Comparison of ENCODE assay signal across 26 cellular contexts in the genomic region with DNA sequence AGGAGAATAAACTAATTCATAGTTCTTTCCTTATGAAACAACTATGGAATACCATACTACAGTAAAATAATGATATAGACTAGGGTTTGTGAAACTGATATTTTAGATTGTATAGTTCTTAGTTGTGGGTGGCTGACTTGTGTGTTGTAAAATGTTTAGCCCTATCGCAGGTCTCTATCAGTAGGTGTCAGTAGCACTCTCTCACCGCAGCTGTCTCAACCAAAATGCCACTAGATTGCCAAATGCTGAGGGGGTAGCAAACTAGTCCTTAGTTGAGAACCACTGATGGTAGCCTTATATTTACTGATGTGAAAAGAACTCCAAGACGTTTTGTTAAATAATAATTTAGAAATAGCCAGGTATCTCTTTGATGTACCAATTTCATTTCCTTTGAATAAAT. TPM values are rescaled to one million over a fixed set of nuclear protein-coding genes. Genes with fewer than 3 reads are reported as not detected.
DNase-seq lines count a peak whose midpoint lies in the region; ATAC-seq and TF ChIP-seq lines count a peak whose summit lies in the region.
"Had no signal": no experiment of that assay in that cellular context is flagged by ENCODE, and none has a peak within 500 bp of the region (broad histone marks: within the 10 kb centered on the region; RNA-seq: fewer than 3 reads in every experiment).

No MANE protein-coding gene starts in this region.

- H3K36me3 Mint-ChIP-seq in natural killer cell: no peaks in the 10 kb centered on the region
- no peaks in the 10 kb centered on the region for H3K36me3 Mint-ChIP-seq in natural killer cell treated with Interleukin-12 subunit alpha and Interleukin-12 subunit beta and Interleukin-15 and Interleukin-18, amount 100 ng/mL, for 72 hours
- H3K36me3 Mint-ChIP-seq in naive thymus-derived CD4-positive, alpha-beta T cell: no peaks in the 10 kb centered on the region
- H3K36me3 Mint-ChIP-seq: stimulated activated memory B cell treated with anti-CD40 and anti-IgM and Interleukin-4, amounts not matched to agents 10 μg/mL and 1 μg/mL and 100 μg/mL, for 72 hours had no signal

- no peaks in the 10 kb centered on the region for H4K20me1 ChIP-seq in hepatocyte (ENCODE audit: insufficient read depth, poor library complexity, severe bottlenecking)

- TF ChIP-seq CTCF in natural killer cell (IDR thresholded peaks at IDR 0.05) (no peak), VCaP (conservative IDR thresholded peaks at IDR 0.05) (peak; percentile 31), hepatocyte (IDR thresholded peaks at IDR 0.05; ENCODE audit: poor library complexity) (no peak)

- no peaks in the 10 kb centered on the region for H3K9me3 ChIP-seq in naive thymus-derived CD4-positive, alpha-beta T cell (ENCODE audit: control insufficient read depth in 2 of 3, low read length in 3 of 3)
- H3K9me3 ChIP-seq in hepatocyte (ENCODE audit: low read depth): no peaks in the 10 kb centered on the region
- H3K9me3 ChIP-seq: esophagus squamous epithelium, gastroesophageal sphincter had no signal

- no peak overlapping the region for H3K4me2 ChIP-seq in hepatocyte

- intact Hi-C loops in natural killer cell (cut with micrococcal nuclease): no loop called here
- intact Hi-C loops in naive thymus-derived CD4-positive, alpha-beta T cell (cut with micrococcal nuclease): no loop called here

- H3K4me3 Mint-ChIP-seq in natural killer cell: no peak overlapping the region
- H3K4me3 Mint-ChIP-seq in natural killer cell treated with Interleukin-12 subunit alpha and Interleukin-12 subunit beta and Interleukin-15 and Interleukin-18, amount 100 ng/mL, for 72 hours: no peak overlapping the region
- H3K4me3 Mint-ChIP-seq in naive thymus-derived CD4-positive, alpha-beta T cell: no peak overlapping the region
- H3K4me3 Mint-ChIP-seq: stimulated activated memory B cell treated with anti-CD40 and anti-IgM and Interleukin-4, amounts not matched to agents 10 μg/mL and 1 μg/mL and 100 μg/mL, for 72 hours had no signal

- no peak overlapping the region for H2AFZ ChIP-seq in hepatocyte

- POLR2A ChIA-PET in naive thymus-derived CD4-positive, alpha-beta T cell (lab: Charles Lee): no interaction called here

- no peak for DNase-seq in natural killer cell
- no peak for DNase-seq in natural killer cell treated with Interleukin-12 subunit alpha and Interleukin-12 subunit beta and Interleukin-15 and Interleukin-18, amount 100 ng/mL, for 72 hours (ENCODE audit: low spot score)
- peak; percentile 13 for DNase-seq in NAMALWA (ENCODE audit: low spot score)
- DNase-seq in naive thymus-derived CD4-positive, alpha-beta T cell: no peak
- no peak for DNase-seq in hepatocyte (ENCODE audit: low spot score)
- DNase-seq in DMS53 treated with DMSO at 0.1 percent for 48 hours (lab: John Stamatoyannopoulos, UW; ENCODE audit: unreplicated experiment): no peak
- DNase-seq: activated CD4-positive, alpha-beta T cell treated with anti-CD3 and anti-CD28 coated beads, Interleukin-2, amount 50 U/mL, for 4 hours; activated gamma-delta T cell; brain microvascular endothelial cell; Calu3; effector memory CD4-positive, alpha-beta T cell; esophagus squamous epithelium; NCI-H146; NCI-H2227 treated with DMSO at 0.1 percent for 48 hours; nucleus accumbens; small intestine; stimulated activated CD4-positive, alpha-beta T cell treated with anti-CD3 and anti-CD28 coated beads, Interleukin-2, amount 100 ng/mL, for 24 hours; WERI-Rb-1 had no signal

- no peaks in the 10 kb centered on the region for H3K9me2 ChIP-seq in hepatocyte (replicated peaks; ENCODE audit: insufficient read depth)

- H3K27ac ChIP-seq in VCaP: no peak overlapping the region
- no peak overlapping the region for H3K27ac ChIP-seq in naive thymus-derived CD4-positive, alpha-beta T cell (ENCODE audit: low read depth, low read length)
- H3K27ac ChIP-seq in hepatocyte: no peak overlapping the region
- H3K27ac ChIP-seq: brain microvascular endothelial cell, C4-2B, esophagus squamous epithelium, gastroesophageal sphincter, WERI-Rb-1 had no signal

- no peak overlapping the region for H3K27ac Mint-ChIP-seq in natural killer cell
- no peak overlapping the region for H3K27ac Mint-ChIP-seq in natural killer cell treated with Interleukin-12 subunit alpha and Interleukin-12 subunit beta and Interleukin-15 and Interleukin-18, amount 100 ng/mL, for 72 hours
- no peak overlapping the region for H3K27ac Mint-ChIP-seq in naive thymus-derived CD4-positive, alpha-beta T cell
- H3K27ac Mint-ChIP-seq: stimulated activated memory B cell treated with anti-CD40 and anti-IgM and Interleukin-4, amounts not matched to agents 10 μg/mL and 1 μg/mL and 100 μg/mL, for 72 hours had no signal

- ATAC-seq in natural killer cell (peak; percentile 47 to 86 (median 57)), HG03521 (IDR thresholded peaks at IDR 0.05; ENCODE audit: unreplicated experiment) (no peak)
- ATAC-seq in natural killer cell treated with Interleukin-12 subunit alpha and Interleukin-12 subunit beta and Interleukin-15 and Interleukin-18, amount 100 ng/mL, for 72 hours: no peak
- peak; percentile 48 for ATAC-seq in naive thymus-derived CD4-positive, alpha-beta T cell
- ATAC-seq: gastroesophageal sphincter; stimulated activated memory B cell treated with anti-CD40 and anti-IgM and Interleukin-4, amounts not matched to agents 10 μg/mL and 1 μg/mL and 100 μg/mL, for 72 hours had no signal

- H3K79me2 ChIP-seq in hepatocyte: no peaks in the 10 kb centered on the region

- H3K4me3 ChIP-seq in naive thymus-derived CD4-positive, alpha-beta T cell (ENCODE audit: low read length): no peak overlapping the region
- H3K4me3 ChIP-seq in hepatocyte: no peak overlapping the region
- H3K4me3 ChIP-seq: esophagus squamous epithelium, gastroesophageal sphincter had no signal

- H3K27me3 Mint-ChIP-seq in natural killer cell (ENCODE audit: low read depth in 2 of 2): peaks cover 3 to 24% of the 10 kb centered on the region in 2 donors
- H3K27me3 Mint-ChIP-seq in natural killer cell treated with Interleukin-12 subunit alpha and Interleukin-12 subunit beta and Interleukin-15 and Interleukin-18, amount 100 ng/mL, for 72 hours: peaks cover 0 to 14% of the 10 kb centered on the region in 2 donors
- peaks cover 0 to 18% (median 9%) of the 10 kb centered on the region in 5 donors for H3K27me3 Mint-ChIP-seq in naive thymus-derived CD4-positive, alpha-beta T cell
- H3K27me3 Mint-ChIP-seq: stimulated activated memory B cell treated with anti-CD40 and anti-IgM and Interleukin-4, amounts not matched to agents 10 μg/mL and 1 μg/mL and 100 μg/mL, for 72 hours had no signal

- no peaks in the 10 kb centered on the region for H3K36me3 ChIP-seq in naive thymus-derived CD4-positive, alpha-beta T cell (ENCODE audit: control insufficient read depth in 2 of 3, insufficient read depth in 3 of 3, low read length in 3 of 3)
- no peaks in the 10 kb centered on the region for H3K36me3 ChIP-seq in hepatocyte (replicated peaks; ENCODE audit: insufficient read depth, low read depth)
- H3K36me3 ChIP-seq: brain microvascular endothelial cell, esophagus squamous epithelium, gastroesophageal sphincter, WERI-Rb-1 had no signal

- H3K9me3 Mint-ChIP-seq in natural killer cell: no peaks in the 10 kb centered on the region
- no peaks in the 10 kb centered on the region for H3K9me3 Mint-ChIP-seq in natural killer cell treated with Interleukin-12 subunit alpha and Interleukin-12 subunit beta and Interleukin-15 and Interleukin-18, amount 100 ng/mL, for 72 hours
- H3K9me3 Mint-ChIP-seq in naive thymus-derived CD4-positive, alpha-beta T cell: no peaks in the 10 kb centered on the region
- H3K9me3 Mint-ChIP-seq: stimulated activated memory B cell treated with anti-CD40 and anti-IgM and Interleukin-4, amounts not matched to agents 10 μg/mL and 1 μg/mL and 100 μg/mL, for 72 hours had no signal

- no peaks in the 10 kb centered on the region for H3K4me1 Mint-ChIP-seq in natural killer cell
- H3K4me1 Mint-ChIP-seq in natural killer cell treated with Interleukin-12 subunit alpha and Interleukin-12 subunit beta and Interleukin-15 and Interleukin-18, amount 100 ng/mL, for 72 hours (ENCODE audit: low read depth in 2 of 2): peaks cover 0 to 3% of the 10 kb centered on the region in 2 donors
- no peaks in the 10 kb centered on the region for H3K4me1 Mint-ChIP-seq in naive thymus-derived CD4-positive, alpha-beta T cell
- H3K4me1 Mint-ChIP-seq: stimulated activated memory B cell treated with anti-CD40 and anti-IgM and Interleukin-4, amounts not matched to agents 10 μg/mL and 1 μg/mL and 100 μg/mL, for 72 hours had no signal

- WGBS in hepatocyte (ENCODE audit: low lambda C conversion rate, missing lambda C conversion rate): 39% methylated on average over 3 of the region's 3 CpGs

- CTCF ChIA-PET in naive thymus-derived CD4-positive, alpha-beta T cell (lab: Charles Lee): no interaction called here

- H3K4me1 ChIP-seq in naive thymus-derived CD4-positive, alpha-beta T cell (ENCODE audit: control insufficient read depth in 2 of 2, insufficient read depth in 2 of 2, low read length in 2 of 2): no peaks in the 10 kb centered on the region
- no peaks in the 10 kb centered on the region for H3K4me1 ChIP-seq in hepatocyte (ENCODE audit: insufficient read depth)
- H3K4me1 ChIP-seq: esophagus squamous epithelium, gastroesophageal sphincter had no signal

- H3K27me3 ChIP-seq in naive thymus-derived CD4-positive, alpha-beta T cell (ENCODE audit: control insufficient read depth in 2 of 2, insufficient read depth in 2 of 2, low read length in 2 of 2): no peaks in the 10 kb centered on the region
- H3K27me3 ChIP-seq in hepatocyte: no peaks in the 10 kb centered on the region
- H3K27me3 ChIP-seq: brain microvascular endothelial cell, gastroesophageal sphincter had no signal

RNA-seq across cellular contexts. Expression of gene RHOXF2B, which starts 48.1 kb away (rescaled TPM):
- total RNA-seq in natural killer cell (not detected), hepatocyte (not detected in 2 replicates)
- not detected for total RNA-seq in natural killer cell treated with Interleukin-12 subunit alpha and Interleukin-12 subunit beta and Interleukin-15 and Interleukin-18, amount 100 ng/mL, for 72 hours
- total RNA-seq in naive thymus-derived CD4-positive, alpha-beta T cell: not detected
- polyA plus RNA-seq in naive thymus-derived CD4-positive, alpha-beta T cell: under 1 TPM in 1 of 2 donors, not detected in 1; 0.08 TPM
- polyA plus RNA-seq in hepatocyte: not detected in 2 replicates
- total RNA-seq: Calu3, esophagus squamous epithelium, kidney epithelial cell, lung microvascular endothelial cell, temporal lobe had no signal
- polyA plus RNA-seq: small intestine had no signal

Comparison
In these comparisons a context has a peak if more than half of its experiments do, and no peak if none do; other contexts are left out.
1. ATAC-seq: peak in natural killer cell (3 of 3) and naive thymus-derived CD4-positive, alpha-beta T cell (single experiment); none in natural killer cell treated with Interleukin-12 subunit alpha and Interleukin-12 subunit beta and Interleukin-15 and Interleukin-18, amount 100 ng/mL, for 72 hours (0 of 2) and HG03521 (single experiment).